17 cellular contexts compared by ENCODE assay signal in genomic region chr7:17843041-17843440, GRCh38.
DNase-seq lines count a peak whose midpoint lies in the region; ATAC-seq, FAIRE-seq and TF ChIP-seq lines count a peak whose summit lies in the region.
"Had no signal": no experiment of that assay in that cellular context is flagged by ENCODE, and none has a peak within 500 bp of the region (broad histone marks: within the 10 kb centered on the region; RNA-seq: fewer than 3 reads in every experiment).

No MANE protein-coding gene starts in this region.

- no peak for TF ChIP-seq EP300 in K562 (IDR thresholded peaks at IDR 0.05; ENCODE audit: low read length)

- H3K4me2 ChIP-seq in IMR-90 (ENCODE audit: low read depth, low read length) (no peak overlapping the region), K562 (ENCODE audit: insufficient read depth, low read length) (no peak overlapping the region)

- H3K79me2 ChIP-seq in K562 (ENCODE audit: control insufficient read depth, insufficient read depth, low read length) = no peaks in the 10 kb centered on the region

- H3K4me1 Mint-ChIP-seq in Calu3 (ENCODE audit: low read depth, unreplicated experiment) = peaks cover 26% of the 10 kb centered on the region

- no peak overlapping the region for H3K56ac ChIP-seq in IMR-90 (ENCODE audit: extremely low read depth, insufficient read depth, low read length)

- dilution Hi-C loops in IMR-90 (cut with HindIII; ENCODE audit: low sequenced_read_pairs, unreplicated experiment) = no loop called here

- no peak overlapping the region for H2AK5ac ChIP-seq in IMR-90 (ENCODE audit: low read depth, low read length)

- ATAC-seq in IMR-90 (ENCODE audit: low read depth) (no peak), K562 (no peak), HG02885 (IDR thresholded peaks at IDR 0.05; ENCODE audit: poor library complexity, unreplicated experiment) (no peak), Right ventricle myocardium superior (ENCODE audit: poor library complexity) (no peak), GM19463 (IDR thresholded peaks at IDR 0.05; ENCODE audit: unreplicated experiment) (no peak)
- ATAC-seq: T-cell had no signal

- no peak overlapping the region for H2AK9ac ChIP-seq in IMR-90 (replicated peaks; ENCODE audit: low read depth, low read length, poor library complexity)

- peak overlapping the region; percentile 54 for H2BK5ac ChIP-seq in IMR-90 (ENCODE audit: low read depth, low read length, poor library complexity, severe bottlenecking)

- no peak overlapping the region for H2AFZ ChIP-seq in IMR-90 (replicated peaks; ENCODE audit: low read length, poor library complexity)
- H2AFZ ChIP-seq in K562 (ENCODE audit: low read depth, low read length) = no peak overlapping the region

- H3K27ac ChIP-seq in IMR-90 (ENCODE audit: insufficient read depth, low read length) (no peak overlapping the region), K562 (ENCODE audit: extremely low read depth, low read depth, low read length) (no peak overlapping the region)
- H3K27ac ChIP-seq: SK-N-MC had no signal

- no peak overlapping the region for H3K14ac ChIP-seq in IMR-90 (replicated peaks; ENCODE audit: low read depth, low read length)

- POLR2A ChIA-PET in IMR-90 (lab: Charles Lee; ENCODE audit: unreplicated experiment) = no interaction called here
- POLR2A ChIA-PET in K562 (lab: Yijun Ruan, JAX) = no interaction called here

- TF ChIP-seq CTCF in Calu3 (IDR thresholded peaks at IDR 0.05; ENCODE audit: unreplicated experiment) = no peak
- no peak for TF ChIP-seq CTCF in IMR-90 (conservative IDR thresholded peaks at IDR 0.05; ENCODE audit: low read depth, low read length)
- no peak for TF ChIP-seq CTCF in K562 (IDR thresholded peaks at IDR 0.05 in 2 of 3, conservative IDR thresholded peaks at IDR 0.05 in 1 of 3; ENCODE audit: insufficient read depth in 2 of 3, low read depth in 1 of 3, low read length in 3 of 3)

- H3K36me3 ChIP-seq in IMR-90 (ENCODE audit: control insufficient read depth, insufficient read depth, low read length) (peaks cover 8% of the 10 kb centered on the region), K562 (ENCODE audit: control insufficient read depth, insufficient read depth, low read length) (peaks cover 37% of the 10 kb centered on the region; the same call in 1 of the 3 replicates)

- H3K27ac Mint-ChIP-seq in Calu3 (ENCODE audit: unreplicated experiment) = peak overlapping the region; percentile 20
- H3K27ac Mint-ChIP-seq: B cell, T-cell had no signal

- no peak overlapping the region for H3K4me3 Mint-ChIP-seq in Calu3 (ENCODE audit: low read depth, unreplicated experiment)
- H3K4me3 Mint-ChIP-seq: B cell had no signal

- peaks cover 20% of the 10 kb centered on the region for H3K36me3 Mint-ChIP-seq in Calu3 (ENCODE audit: insufficient read depth, unreplicated experiment)

- BruUV-seq in Calu3 (replicated peaks; lab: Mats Ljungman, UMichigan) (no TSS peak), IMR-90 (replicated peaks; lab: Mats Ljungman, UMichigan) (no TSS peak), K562 (replicated peaks; lab: Mats Ljungman, UMichigan) (no TSS peak)

- H3K27me3 ChIP-seq in IMR-90 (ENCODE audit: control insufficient read depth, insufficient read depth, low read length) (no peaks in the 10 kb centered on the region), K562 (ENCODE audit: control insufficient read depth in 2 of 2, insufficient read depth in 2 of 2, low read length in 2 of 2) (no peaks in the 10 kb centered on the region)

- no peak overlapping the region for H2BK15ac ChIP-seq in IMR-90 (ENCODE audit: low read depth, low read length)

- FAIRE-seq in K562 (lab: Jason Lieb, UNC) (no peak), islet of Langerhans (lab: Jason Lieb, UNC) (peak; percentile 65)

- no peak overlapping the region for H4K91ac ChIP-seq in IMR-90 (ENCODE audit: insufficient read depth, low read depth, low read length)

- H4K20me1 ChIP-seq in IMR-90 (ENCODE audit: insufficient read depth, low read length) = no peaks in the 10 kb centered on the region
- no peaks in the 10 kb centered on the region for H4K20me1 ChIP-seq in K562 (replicated peaks; ENCODE audit: control insufficient read depth, insufficient read depth, low read length)

- no peak overlapping the region for H3K23ac ChIP-seq in IMR-90 (ENCODE audit: low read depth, low read length)

- no peak overlapping the region for H3K4me3 ChIP-seq in IMR-90 (ENCODE audit: insufficient read depth, low read depth, low read length)
- no peak overlapping the region for H3K4me3 ChIP-seq in K562
- H3K4me3 ChIP-seq: SK-N-MC had no signal

- no peak for TF ChIP-seq RAD21 in IMR-90 (IDR thresholded peaks at IDR 0.05; ENCODE audit: low read length)
- no peak for TF ChIP-seq RAD21 in K562 (CRISPR knock-in tag; conservative IDR thresholded peaks at IDR 0.05 in 1 of 2, IDR thresholded peaks at IDR 0.05 in 1 of 2)

- H4K8ac ChIP-seq in IMR-90 (ENCODE audit: low read depth in 2 of 2, low read length in 2 of 2) = no peak overlapping the region

- intact Hi-C loops in Calu3 (cut with micrococcal nuclease; ENCODE audit: unreplicated experiment) (no loop called here), IMR-90 (cut with micrococcal nuclease) (no loop called here), K562 (cut with micrococcal nuclease) (no loop called here), Right ventricle myocardium superior (cut with DNase I) (no loop called here)

- in situ Hi-C loops in IMR-90 (cut with MboI; ENCODE audit: low sequenced_read_pairs) = no loop called here
- in situ Hi-C loops in K562 (cut with MboI) = no loop called here

- DNase-seq in Calu3 (no peak), IMR-90 (no peak), K562 (ENCODE audit: extremely low read depth in 1 of 4, low spot score in 3 of 4) (no peak), Right ventricle myocardium superior (no peak), NCI-H2107 treated with DMSO at 0.1 percent for 48 hours (lab: John Stamatoyannopoulos, UW; ENCODE audit: unreplicated experiment) (no peak)
- DNase-seq: CD4-positive, alpha-beta memory T cell; DMS79; HFFc6; NCI-H1436 treated with DMSO at 0.1 percent for 48 hours; NCI-H2029 treated with DMSO at 0.1 percent for 48 hours; NCI-H82; T-cell had no signal

- no peak overlapping the region for H2BK120ac ChIP-seq in IMR-90 (ENCODE audit: low read depth, low read length)

- no peak overlapping the region for H2BK20ac ChIP-seq in IMR-90 (ENCODE audit: low read depth, low read length)

- peaks cover 0 to 17% of the 10 kb centered on the region in 2 experiments; a peak in 2 of 4 replicates for H3K79me1 ChIP-seq in IMR-90 (ENCODE audit: low read depth in 1 of 2, low read length in 2 of 2)

- no peaks in the 10 kb centered on the region for H3K27me3 Mint-ChIP-seq in Calu3 (ENCODE audit: unreplicated experiment)
- H3K27me3 Mint-ChIP-seq: B cell; CD4-positive, alpha-beta memory T cell; T-cell had no signal

- no peak overlapping the region for H4K5ac ChIP-seq in IMR-90 (ENCODE audit: low read depth, low read length)

- H3K4me1 ChIP-seq in IMR-90 (ENCODE audit: control insufficient read depth, insufficient read depth, low read length) (no peaks in the 10 kb centered on the region), K562 (replicated peaks in 1 of 2; ENCODE audit: control insufficient read depth in 2 of 2, insufficient read depth in 2 of 2, low read length in 2 of 2) (no peaks in the 10 kb centered on the region)

- H3K9ac ChIP-seq in IMR-90 (ENCODE audit: low read depth, low read length) (no peak overlapping the region), K562 (ENCODE audit: insufficient read depth in 1 of 2, low read depth in 2 of 2, low read length in 2 of 2) (no peak overlapping the region)

- CTCF ChIA-PET in Calu3 (lab: Charles Lee) (no interaction called here), IMR-90 (lab: Yijun Ruan, JAX) (interaction anchor here (0.7 kb wide), 1 partner anchor 823 kb away, joined by 4 read pairs; no protein-coding TSS in a partner anchor), K562 (lab: Yijun Ruan, JAX; ENCODE audit: low intra/inter-chr PET ratio) (no interaction called here)

- no peak overlapping the region for H3K4ac ChIP-seq in IMR-90 (ENCODE audit: low read depth, low read length)

- H3K9me3 ChIP-seq in IMR-90 (ENCODE audit: control insufficient read depth, insufficient read depth, low read length) = no peaks in the 10 kb centered on the region
- H3K9me3 ChIP-seq in K562 (replicated peaks; ENCODE audit: control insufficient read depth, insufficient read depth, low read depth, low read length) = no peaks in the 10 kb centered on the region

- H3K18ac ChIP-seq in IMR-90 (ENCODE audit: low read depth, low read length) = no peak overlapping the region

- TF ChIP-seq POLR2A in IMR-90 (IDR thresholded peaks at IDR 0.05; ENCODE audit: low read depth, low read length) (no peak), K562 (conservative IDR thresholded peaks at IDR 0.05) (no peak)

- H3K9me1 ChIP-seq in IMR-90 (ENCODE audit: insufficient read depth, low read length) (no peaks in the 10 kb centered on the region), K562 (ENCODE audit: control insufficient read depth, insufficient read depth, low read length) (no peaks in the 10 kb centered on the region)

- peaks cover 6% of the 10 kb centered on the region for H3K9me3 Mint-ChIP-seq in Calu3 (ENCODE audit: low read depth, unreplicated experiment)
- H3K9me3 Mint-ChIP-seq: HFFc6 had no signal

TF ChIP-seq in IMR-90, 13 proteins besides CTCF, POLR2A, EP300 and RAD21 (continues in another document):
- TF ChIP-seq, protein P1, sequence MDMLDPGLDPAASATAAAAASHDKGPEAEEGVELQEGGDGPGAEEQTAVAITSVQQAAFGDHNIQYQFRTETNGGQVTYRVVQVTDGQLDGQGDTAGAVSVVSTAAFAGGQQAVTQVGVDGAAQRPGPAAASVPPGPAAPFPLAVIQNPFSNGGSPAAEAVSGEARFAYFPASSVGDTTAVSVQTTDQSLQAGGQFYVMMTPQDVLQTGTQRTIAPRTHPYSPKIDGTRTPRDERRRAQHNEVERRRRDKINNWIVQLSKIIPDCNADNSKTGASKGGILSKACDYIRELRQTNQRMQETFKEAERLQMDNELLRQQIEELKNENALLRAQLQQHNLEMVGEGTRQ (IDR thresholded peaks at IDR 0.05; ENCODE audit: low read depth, low read length) = no peak
- no peak for TF ChIP-seq SMC3 (IDR thresholded peaks at IDR 0.05; ENCODE audit: low read depth, low read length)
- TF ChIP-seq BHLHE40 (IDR thresholded peaks at IDR 0.05; ENCODE audit: low read depth, low read length) = no peak
- TF ChIP-seq MAFK (IDR thresholded peaks at IDR 0.05; ENCODE audit: low read depth, low read length) = no peak

TF ChIP-seq in K562, 482 proteins besides CTCF, POLR2A, EP300 and RAD21:
- TF ChIP-seq RBM17 (IDR thresholded peaks at IDR 0.05; ENCODE audit: borderline replicate concordance, low read depth, low read length) = no peak
- peak; percentile 51 for TF ChIP-seq ZNF507 (tag; conservative IDR thresholded peaks at IDR 0.05)
